8 cellular contexts compared by ENCODE assay signal in genomic region chr15:77070180-77070499, GRCh38. TPM values are rescaled to one million over a fixed set of nuclear protein-coding genes. Genes with fewer than 3 reads are reported as not detected.
A peak's percentile ranks its signal among the peaks of the same experiment; 100 is the strongest.
DNase-seq lines count a peak whose midpoint lies in the region; ATAC-seq and TF ChIP-seq lines count a peak whose summit lies in the region.

No MANE protein-coding gene starts in this region.

- H3K27me3 Mint-ChIP-seq in activated naive CD4-positive, alpha-beta T cell treated with anti-CD3 and anti-CD28 coated beads, Interleukin-2, amount 50 U/mL, for 24 hours = no peaks in the 10 kb centered on the region

- H3K27ac Mint-ChIP-seq in activated naive CD4-positive, alpha-beta T cell treated with anti-CD3 and anti-CD28 coated beads, Interleukin-2, amount 50 U/mL, for 24 hours = peak overlapping the region; percentile 48

- intact Hi-C loops in upper lobe of right lung (cut with DNase I) = no loop called here

- H3K4me1 Mint-ChIP-seq in activated naive CD4-positive, alpha-beta T cell treated with anti-CD3 and anti-CD28 coated beads, Interleukin-2, amount 50 U/mL, for 24 hours = peaks cover 42% of the 10 kb centered on the region

- H3K4me3 Mint-ChIP-seq in activated naive CD4-positive, alpha-beta T cell treated with anti-CD3 and anti-CD28 coated beads, Interleukin-2, amount 50 U/mL, for 24 hours = peak overlapping the region; percentile 84

- peaks cover 2% of the 10 kb centered on the region for H3K36me3 Mint-ChIP-seq in activated naive CD4-positive, alpha-beta T cell treated with anti-CD3 and anti-CD28 coated beads, Interleukin-2, amount 50 U/mL, for 24 hours

- no peak for DNase-seq in activated naive CD4-positive, alpha-beta T cell treated with anti-CD3 and anti-CD28 coated beads, Interleukin-2, amount 50 U/mL, for 16 hours
- DNase-seq in astrocyte of the spinal cord (ENCODE audit: low read depth, low spot score) (no peak), lung (ENCODE audit: low spot score) (no peak), upper lobe of right lung (no peak), dermis blood vessel endothelial cell (no peak), HuH-7.5 (ENCODE audit: low spot score) (no peak)

- 1% methylated on average over 18 of the region's 18 CpGs for WGBS in lung, 2 donors

- no peak for ATAC-seq in lung (ENCODE audit: insufficient read depth, low FRiP score)
- ATAC-seq in upper lobe of right lung = no peak
- ATAC-seq in GM18858 (IDR thresholded peaks at IDR 0.05; ENCODE audit: unreplicated experiment) = no peak

- H3K27me3 ChIP-seq in lung (ENCODE audit: control insufficient read depth, insufficient read depth) (no peaks in the 10 kb centered on the region), upper lobe of right lung (no peaks in the 10 kb centered on the region)

- no peak for TF ChIP-seq CTCF in astrocyte of the spinal cord (IDR thresholded peaks at IDR 0.05; ENCODE audit: low read depth, low read length)
- no peak for TF ChIP-seq CTCF in lung (IDR thresholded peaks at IDR 0.05; ENCODE audit: control extremely low read depth, extremely low read depth)
- TF ChIP-seq CTCF in upper lobe of right lung (IDR thresholded peaks at IDR 0.05) = no peak

- H3K4me1 ChIP-seq in lung (ENCODE audit: control insufficient read depth in 2 of 2, insufficient read depth in 2 of 2, low read length in 2 of 2) (peaks cover 3 to 13% of the 10 kb centered on the region in 2 donors), upper lobe of right lung (peaks cover 42% of the 10 kb centered on the region)

- in situ Hi-C loops in astrocyte of the spinal cord (cut with HindIII; ENCODE audit: low sequenced_read_pairs) = no loop called here

- H3K9me3 ChIP-seq in lung (ENCODE audit: control insufficient read depth in 2 of 2, insufficient read depth in 1 of 2, low read length in 1 of 2) (no peaks in the 10 kb centered on the region), upper lobe of right lung (no peaks in the 10 kb centered on the region)

- H3K4me3 ChIP-seq in astrocyte of the spinal cord (ENCODE audit: low read depth, low read length) = peak overlapping the region; percentile 59
- peak overlapping the region; percentile 92 for H3K4me3 ChIP-seq in lung
- H3K4me3 ChIP-seq in upper lobe of right lung = peak overlapping the region; percentile 81

- H3K9me3 Mint-ChIP-seq in activated naive CD4-positive, alpha-beta T cell treated with anti-CD3 and anti-CD28 coated beads, Interleukin-2, amount 50 U/mL, for 24 hours = no peaks in the 10 kb centered on the region

- H3K36me3 ChIP-seq in lung (ENCODE audit: control insufficient read depth in 2 of 2, insufficient read depth in 2 of 2, low read length in 2 of 2) = no peaks in the 10 kb centered on the region
- no peaks in the 10 kb centered on the region for H3K36me3 ChIP-seq in upper lobe of right lung

- peak overlapping the region; percentile 87 to 97 for H3K27ac ChIP-seq in lung (ENCODE audit: low read depth in 1 of 2, low read length in 1 of 2)
- H3K27ac ChIP-seq in upper lobe of right lung = peak overlapping the region; percentile 92

RNA-seq across cellular contexts. Expression of gene TSPAN3, which starts 0.8 kb away (rescaled TPM):
- total RNA-seq in lung = 100 to 1,000 TPM; 339 to 494 TPM
- 100 to 1,000 TPM; 428 to 472 TPM for polyA plus RNA-seq in lung
- total RNA-seq in upper lobe of right lung = 359 TPM
- 242 and 265 TPM in 2 replicates for total RNA-seq in dermis blood vessel endothelial cell
